ENCODE assay signal across 20 cellular contexts in genomic region chr2:66069937-66070716, GRCh38.
"Had no signal": no experiment of that assay in that cellular context is flagged by ENCODE, and none has a peak within 500 bp of the region (broad histone marks: within the 10 kb centered on the region; RNA-seq: fewer than 3 reads in every experiment).

No MANE protein-coding gene starts in this region.

- H3K36me3 ChIP-seq: brain microvascular endothelial cell, heart right ventricle, lower lobe of right lung, suprapubic skin, upper lobe of left lung had no signal

- H3K4me3 ChIP-seq: coronary artery, heart right ventricle, lower lobe of right lung, suprapubic skin had no signal

- ATAC-seq: heart right ventricle; left cardiac atrium; lower lobe of right lung; stimulated activated naive CD8-positive, alpha-beta T cell treated with anti-CD3 and anti-CD28 coated beads, Interleukin-15, Interleukin-2, amounts not matched to agents 100 U/mL and 50 U/mL, for 24 hours had no signal

- DNase-seq: activated CD4-positive, alpha-beta T cell treated with anti-CD3 and anti-CD28 coated beads, Interleukin-2, amount 50 U/mL, for 1 hour; activated CD4-positive, CD25-positive, alpha-beta regulatory T cell treated with anti-CD3 and anti-CD28 coated beads, Interleukin-2, amount 50 U/mL, for 72 hours; activated CD8-positive, alpha-beta memory T cell treated with anti-CD3 and anti-CD28 coated beads for 24 hours; activated CD8-positive, alpha-beta memory T cell treated with anti-CD3 and anti-CD28 coated beads, Interleukin-2, amount 50 U/mL, for 48 hours; activated effector memory CD4-positive, alpha-beta T cell treated with Interleukin-2 at 50 U/mL for 16 hours; activated naive CD4-positive, alpha-beta T cell treated with anti-CD3 and anti-CD28 coated beads, Interleukin-2, amount 50 U/mL, for 16 hours; activated T-cell treated with anti-CD3 and anti-CD28 coated beads, Interleukin-2, amount 50 U/mL, for 48 hours; aorta; brain microvascular endothelial cell; erythroblast; heart right ventricle; left cardiac atrium; lower lobe of right lung; nephron progenitor cell; stimulated activated CD4-positive, alpha-beta T cell treated with anti-CD3 and anti-CD28 coated beads, Interleukin-2, amount 100 ng/mL, for 24 hours; stimulated activated naive CD8-positive, alpha-beta T cell treated with anti-CD3 and anti-CD28 coated beads, Interleukin-15, Interleukin-2, amounts not matched to agents 100 U/mL and 50 U/mL, for 24 hours had no signal

- H3K27ac ChIP-seq: brain microvascular endothelial cell, coronary artery, heart right ventricle, lower lobe of right lung, suprapubic skin, upper lobe of left lung, VCaP had no signal

- H3K4me1 ChIP-seq: heart right ventricle, lower lobe of right lung, suprapubic skin, upper lobe of left lung had no signal

- H3K9me3 ChIP-seq: heart right ventricle, lower lobe of right lung, suprapubic skin, upper lobe of left lung had no signal

- H3K27me3 ChIP-seq: brain microvascular endothelial cell, heart right ventricle, suprapubic skin, upper lobe of left lung had no signal
